ENCODE assay signal across 29 cellular contexts in genomic region chr9:85237478-85237877, GRCh38.
"Had no signal": no experiment of that assay in that cellular context is flagged by ENCODE, and none has a peak within 500 bp of the region (broad histone marks: within the 10 kb centered on the region; RNA-seq: fewer than 3 reads in every experiment).

No MANE protein-coding gene starts in this region.

- H3K27me3 Mint-ChIP-seq: activated CD4-positive, alpha-beta memory T cell treated with anti-CD3 and anti-CD28 coated beads, Interleukin-2, amount 10 ng/mL, durations not matched to agents 7 days and 5 days; activated CD4-positive, alpha-beta T cell treated with anti-CD3 and anti-CD28 coated beads, Interleukin-2, amount 10 ng/mL, durations not matched to agents 24 days and 14 days; T-helper 17 cell had no signal

- H3K27me3 ChIP-seq: ascending aorta, body of pancreas, esophagus muscularis mucosa had no signal

- H3K9me3 Mint-ChIP-seq: activated CD4-positive, alpha-beta memory T cell treated with anti-CD3 and anti-CD28 coated beads, Interleukin-2, amount 10 ng/mL, durations not matched to agents 7 days and 5 days; activated CD4-positive, alpha-beta T cell treated with anti-CD3 and anti-CD28 coated beads, Interleukin-2, amount 10 ng/mL, durations not matched to agents 24 days and 14 days; activated T-helper 17 cell treated with anti-CD3 and anti-CD28 coated beads, Interleukin-2, amount 50 U/mL, for 72 hours; T-helper 2 cell treated with Interferon-gamma antibody and Interleukin-4, amounts not matched to agents 5 μg/mL and 100 μg/mL, for 36 hours had no signal

- H3K36me3 Mint-ChIP-seq: activated naive CD8-positive, alpha-beta T cell had no signal

- H3K4me3 ChIP-seq: ascending aorta, body of pancreas, esophagus muscularis mucosa had no signal

- H3K4me1 Mint-ChIP-seq: activated CD4-positive, alpha-beta memory T cell treated with anti-CD3 and anti-CD28 coated beads, Interleukin-2, amount 10 ng/mL, durations not matched to agents 7 days and 5 days; activated CD4-positive, alpha-beta T cell treated with anti-CD3 and anti-CD28 coated beads for 36 hours; activated CD4-positive, alpha-beta T cell treated with anti-CD3 and anti-CD28 coated beads, Interleukin-2, amount 10 ng/mL, durations not matched to agents 24 days and 14 days; activated T-helper 17 cell treated with anti-CD3 and anti-CD28 coated beads, Interleukin-2, amount 50 U/mL, for 72 hours; T-helper 17 cell had no signal

- ATAC-seq: activated CD4-positive, alpha-beta T cell treated with anti-CD3 and anti-CD28 coated beads for 36 hours; activated T-cell treated with anti-CD3 and anti-CD28 coated beads, Interleukin-2, amount 50 U/mL, for 4 hours; activated T-helper 17 cell treated with anti-CD3 and anti-CD28 coated beads, Interleukin-2, amount 50 U/mL, for 72 hours; body of pancreas; effector memory CD8-positive, alpha-beta T cell; T-helper 17 cell had no signal

- H3K27ac Mint-ChIP-seq: activated CD4-positive, alpha-beta memory T cell treated with anti-CD3 and anti-CD28 coated beads, Interleukin-2, amount 10 ng/mL, durations not matched to agents 7 days and 5 days; activated CD4-positive, alpha-beta T cell treated with anti-CD3 and anti-CD28 coated beads for 36 hours; activated CD4-positive, alpha-beta T cell treated with anti-CD3 and anti-CD28 coated beads, Interleukin-2, amount 10 ng/mL, durations not matched to agents 24 days and 14 days; activated naive CD8-positive, alpha-beta T cell; activated T-helper 17 cell treated with anti-CD3 and anti-CD28 coated beads, Interleukin-2, amount 50 U/mL, for 72 hours; effector memory CD8-positive, alpha-beta T cell; T-helper 17 cell; T-helper 2 cell treated with Interferon-gamma antibody and Interleukin-4, amounts not matched to agents 5 μg/mL and 100 μg/mL, for 36 hours had no signal

- DNase-seq: activated CD4-positive, alpha-beta memory T cell treated with anti-CD3 and anti-CD28 coated beads, Interleukin-2, amount 10 ng/mL, durations not matched to agents 7 days and 5 days; activated CD4-positive, alpha-beta T cell treated with anti-CD3 and anti-CD28 coated beads for 36 hours; activated CD4-positive, alpha-beta T cell treated with anti-CD3 and anti-CD28 coated beads, Interleukin-2, amount 10 ng/mL, durations not matched to agents 24 days and 14 days; activated CD4-positive, alpha-beta T cell treated with anti-CD3 and anti-CD28 coated beads, Interleukin-2, amount 50 U/mL, for 4 hours; activated CD4-positive, CD25-positive, alpha-beta regulatory T cell; activated CD4-positive, CD25-positive, alpha-beta regulatory T cell treated with anti-CD3 and anti-CD28 coated beads, Interleukin-2, amount 50 U/mL, for 72 hours; activated CD8-positive, alpha-beta memory T cell treated with anti-CD3 and anti-CD28 coated beads, Interleukin-2, amount 50 U/mL, for 48 hours; activated effector memory CD4-positive, alpha-beta T cell treated with Interleukin-2 at 50 U/mL for 16 hours; activated gamma-delta T cell treated with Interleukin-2 at 50 U/mL for 16 hours; activated naive CD4-positive, alpha-beta T cell treated with anti-CD3 and anti-CD28 coated beads, Interleukin-2, amount 50 U/mL, for 16 hours; activated naive CD4-positive, alpha-beta T cell treated with Interleukin-2 at 50 U/mL for 16 hours; activated T-cell treated with anti-CD3 and anti-CD28 coated beads for 4 hours; activated T-cell treated with anti-CD3 and anti-CD28 coated beads, Interleukin-2, amount 50 U/mL, for 4 hours; body of pancreas; caudate nucleus; cortex of kidney; dermis blood vessel endothelial cell; effector CD4-positive, alpha-beta T cell; effector memory CD8-positive, alpha-beta T cell; erythroblast; head of caudate nucleus; hippocampal formation; T-helper 1 cell; T-helper 17 cell had no signal

- H3K36me3 ChIP-seq: ascending aorta, esophagus muscularis mucosa had no signal

- H3K4me3 Mint-ChIP-seq: activated CD4-positive, alpha-beta memory T cell treated with anti-CD3 and anti-CD28 coated beads, Interleukin-2, amount 10 ng/mL, durations not matched to agents 7 days and 5 days; activated CD4-positive, alpha-beta T cell treated with anti-CD3 and anti-CD28 coated beads for 36 hours; activated CD4-positive, alpha-beta T cell treated with anti-CD3 and anti-CD28 coated beads, Interleukin-2, amount 10 ng/mL, durations not matched to agents 24 days and 14 days; activated naive CD8-positive, alpha-beta T cell; activated T-cell treated with anti-CD3 and anti-CD28 coated beads, Interleukin-2, amount 50 U/mL, for 4 hours; activated T-helper 17 cell treated with anti-CD3 and anti-CD28 coated beads, Interleukin-2, amount 50 U/mL, for 72 hours; effector memory CD8-positive, alpha-beta T cell; T-helper 17 cell; T-helper 2 cell treated with Interferon-gamma antibody and Interleukin-4, amounts not matched to agents 5 μg/mL and 100 μg/mL, for 36 hours had no signal

- H3K9me3 ChIP-seq: body of pancreas had no signal

- H3K27ac ChIP-seq: ascending aorta, body of pancreas, esophagus muscularis mucosa had no signal

- H3K4me1 ChIP-seq: ascending aorta, body of pancreas, esophagus muscularis mucosa had no signal
